Comparison of ENCODE assay signal across 10 cellular contexts in the genomic region with DNA sequence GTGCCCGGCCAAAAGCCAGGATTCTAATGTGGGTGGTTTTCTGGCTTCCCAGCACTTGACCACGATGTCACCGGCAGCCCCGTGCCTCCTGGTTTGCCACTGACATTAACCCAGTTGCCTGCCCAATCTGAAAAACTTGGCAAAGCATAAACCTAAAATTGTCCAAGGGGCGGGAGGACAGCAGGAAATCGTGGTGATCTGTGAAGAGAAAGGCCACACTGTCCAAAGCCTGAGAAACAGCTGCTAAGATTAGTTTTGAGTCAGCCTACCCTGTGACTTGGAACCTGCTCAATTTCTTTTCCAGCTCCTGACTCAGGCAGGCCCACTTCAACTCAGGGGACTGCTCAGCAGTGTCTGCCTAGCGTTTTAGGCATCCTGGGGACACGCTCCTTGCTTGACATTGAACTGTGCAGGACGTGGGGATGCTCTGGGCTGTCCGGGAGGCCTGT. TPM values are rescaled to one million over a fixed set of nuclear protein-coding genes. Genes with fewer than 3 reads are reported as not detected.
DNase-seq lines count a peak whose midpoint lies in the region; ATAC-seq and TF ChIP-seq lines count a peak whose summit lies in the region.
"Had no signal": no experiment of that assay in that cellular context is flagged by ENCODE, and none has a peak within 500 bp of the region (broad histone marks: within the 10 kb centered on the region; RNA-seq: fewer than 3 reads in every experiment).

No MANE protein-coding gene starts in this region.

- no peak for TF ChIP-seq POLR2A in ovary (IDR thresholded peaks at IDR 0.05)

- DNase-seq in AG08396 (ENCODE audit: low spot score) (peak; percentile 86), T1000 (lab: John Stamatoyannopoulos, UW) (peak; percentile 12), foreskin fibroblast (peak; percentile 87 to 93), ovary (peak; percentile 50 to 72 (median 57)), ecto neural progenitor cell (ENCODE audit: low spot score) (no peak), SIG-M5 (lab: John Stamatoyannopoulos, UW) (no peak)
- DNase-seq: COR-L47, T-helper 9 cell had no signal

- H3K4me1 ChIP-seq in ovary (ENCODE audit: insufficient read depth) = peaks cover 8% of the 10 kb centered on the region

- ATAC-seq in HG02885 (IDR thresholded peaks at IDR 0.05; ENCODE audit: poor library complexity, unreplicated experiment) (no peak), HG02678 (IDR thresholded peaks at IDR 0.05; ENCODE audit: unreplicated experiment) (no peak)

- no peaks in the 10 kb centered on the region for H3K9me3 ChIP-seq in ovary

- no peak overlapping the region for H3K4me3 ChIP-seq in foreskin fibroblast (ENCODE audit: low read depth in 1 of 2, low read length in 2 of 2)
- no peak overlapping the region for H3K4me3 ChIP-seq in ovary

- 15 to 18% (median 17%) methylated on average over 10 of the region's 10 CpGs for WGBS in ovary, 3 donors

- intact Hi-C loops in ovary (cut with DNase I) = no loop called here

- TF ChIP-seq EP300 in ovary (IDR thresholded peaks at IDR 0.05) = no peak

- H3K27me3 ChIP-seq in ovary = no peaks in the 10 kb centered on the region

- H3K27ac ChIP-seq in ovary = peak overlapping the region; percentile 56 to 63

- no peak for TF ChIP-seq CTCF in foreskin fibroblast (IDR thresholded peaks at IDR 0.05; ENCODE audit: low read depth, low read length)
- TF ChIP-seq CTCF in ovary (IDR thresholded peaks at IDR 0.05) = no peak

- H3K36me3 ChIP-seq in ovary = no peaks in the 10 kb centered on the region

RNA-seq across cellular contexts. Expression of gene F2, which starts 8.2 kb away (rescaled TPM):
- total RNA-seq in ovary = under 1 TPM in 4 of 7 donors, not detected in 3; 0.12 to 1.00 (median 0.37) TPM
- under 1 TPM; 0.10 to 0.30 TPM for polyA plus RNA-seq in ovary

RNA-seq across cellular contexts. Expression of gene ZNF408, which starts 10.0 kb away (rescaled TPM):
- 10 to 100 TPM in 1 of 7 donors, 1 to 10 TPM in 6; 4.7 to 11.6 (median 7.8) TPM for total RNA-seq in ovary
- 1 to 10 TPM; 1.4 to 8.0 TPM for polyA plus RNA-seq in ovary

RNA-seq across cellular contexts. Expression of gene ARHGAP1, which starts 10.4 kb away (rescaled TPM):
- total RNA-seq in ovary = 10 to 100 TPM; 24.1 to 95.9 (median 74.9) TPM
- polyA plus RNA-seq in ovary = 10 to 100 TPM; 36.2 to 50.7 TPM

Comparison
In these comparisons a context has a peak if more than half of its experiments do, and no peak if none do; other contexts are left out.
1. DNase-seq: peak in AG08396 (single experiment), T1000 (single experiment), foreskin fibroblast (2 of 2) and ovary (5 of 5); none in ecto neural progenitor cell (single experiment) and SIG-M5 (single experiment).